ENCODE assay signal across 8 cellular contexts in the genomic region with DNA sequence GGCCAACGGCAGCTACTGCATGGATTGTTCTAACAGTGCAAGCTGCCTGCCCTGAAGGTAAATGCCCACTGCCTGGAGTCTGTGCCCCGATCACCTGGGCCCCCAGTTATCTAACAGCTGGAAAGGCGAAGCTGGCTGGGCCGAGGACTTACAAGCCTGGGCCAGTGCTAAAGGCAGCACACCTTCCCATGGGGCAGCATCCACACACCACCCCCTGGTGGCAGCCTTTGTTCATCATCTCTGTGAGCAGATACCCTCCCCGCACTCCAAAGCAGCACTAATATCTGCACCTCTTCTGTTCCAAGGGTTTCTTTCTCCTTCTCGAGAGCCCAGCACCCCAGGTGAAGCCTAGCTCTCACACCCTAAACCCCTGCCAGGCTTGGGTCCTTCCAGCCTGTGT. TPM values are rescaled to one million over a fixed set of nuclear protein-coding genes. Genes with fewer than 3 reads are reported as not detected.
A peak's percentile ranks its signal among the peaks of the same experiment; 100 is the strongest.
DNase-seq lines count a peak whose midpoint lies in the region; ATAC-seq and TF ChIP-seq lines count a peak whose summit lies in the region.

No MANE protein-coding gene starts in this region.

- H3K4me3 ChIP-seq in SJCRH30 (no peak overlapping the region), neural progenitor cell (no peak overlapping the region)

- ATAC-seq in GM19043 (IDR thresholded peaks at IDR 0.05; ENCODE audit: low read depth, unreplicated experiment): peak; percentile 41
- ATAC-seq in HG02588 (IDR thresholded peaks at IDR 0.05; ENCODE audit: unreplicated experiment): no peak

- H3K27me3 ChIP-seq in SJCRH30: peaks cover 6% of the 10 kb centered on the region; the same call in 1 of the 2 replicates
- H3K27me3 ChIP-seq in neural progenitor cell: no peaks in the 10 kb centered on the region

- no peaks in the 10 kb centered on the region for H4K20me1 ChIP-seq in neural progenitor cell (ENCODE audit: low read depth)

- peak; percentile 72 for DNase-seq in Calu3
- peak; percentile 62 for DNase-seq in HT-29 (ENCODE audit: low spot score)
- peak; percentile 25 to 58 for DNase-seq in SJCRH30
- peak; percentile 77 for DNase-seq in ecto neural progenitor cell (ENCODE audit: low spot score)
- peak; percentile 75 for DNase-seq in neural progenitor cell (ENCODE audit: low spot score)
- no peak for DNase-seq in midbrain (lab: John Stamatoyannopoulos, UW)

- TF ChIP-seq CTCF in Calu3 (IDR thresholded peaks at IDR 0.05; ENCODE audit: unreplicated experiment) (peak; percentile 45), neural progenitor cell (IDR thresholded peaks at IDR 0.05) (peak; percentile 61)

- no peak overlapping the region for H3K27ac ChIP-seq in SJCRH30
- H3K27ac ChIP-seq in neural progenitor cell: no peak overlapping the region

- H3K4me1 Mint-ChIP-seq in Calu3 (ENCODE audit: low read depth, unreplicated experiment): peaks cover under 1% of the 10 kb centered on the region
- peaks cover 8% of the 10 kb centered on the region for H3K4me1 Mint-ChIP-seq in neural progenitor cell

- H3K27me3 Mint-ChIP-seq in Calu3 (ENCODE audit: unreplicated experiment) (no peaks in the 10 kb centered on the region), neural progenitor cell (ENCODE audit: insufficient read depth, low read depth) (peaks cover 13% of the 10 kb centered on the region)

- H3K4me1 ChIP-seq in SJCRH30: no peaks in the 10 kb centered on the region
- H3K4me1 ChIP-seq in neural progenitor cell: no peaks in the 10 kb centered on the region

- H3K9me3 Mint-ChIP-seq in Calu3 (ENCODE audit: low read depth, unreplicated experiment): no peaks in the 10 kb centered on the region
- no peaks in the 10 kb centered on the region for H3K9me3 Mint-ChIP-seq in neural progenitor cell

- CTCF ChIA-PET in Calu3 (lab: Charles Lee): interaction anchor here (0.5 to 2.5 kb wide), 3 partner anchors 35 to 249 kb away, joined by 3 to 15 read pairs (median 4); no protein-coding TSS in a partner anchor

- no peak overlapping the region for H3K4me3 Mint-ChIP-seq in Calu3 (ENCODE audit: low read depth, unreplicated experiment)
- no peak overlapping the region for H3K4me3 Mint-ChIP-seq in neural progenitor cell

- H3K27ac Mint-ChIP-seq in Calu3 (ENCODE audit: unreplicated experiment) (no peak overlapping the region), neural progenitor cell (no peak overlapping the region)

- intact Hi-C loops in Calu3 (cut with micrococcal nuclease; ENCODE audit: unreplicated experiment): loop anchor here (2.0 to 10.0 kb wide), 2 partner anchors 309 to 519 kb away; no protein-coding TSS in a partner anchor

- H3F3A ChIP-seq in neural progenitor cell (ENCODE audit: low read depth): no peaks in the 10 kb centered on the region

- H3K9me3 ChIP-seq in SJCRH30 (replicated peaks): no peaks in the 10 kb centered on the region
- H3K9me3 ChIP-seq in neural progenitor cell (ENCODE audit: low read depth): no peaks in the 10 kb centered on the region

- H3K36me3 ChIP-seq in SJCRH30 (no peaks in the 10 kb centered on the region), neural progenitor cell (no peaks in the 10 kb centered on the region)

- H3K9ac ChIP-seq in neural progenitor cell: no peak overlapping the region

- H2AFZ ChIP-seq in neural progenitor cell (replicated peaks): peak overlapping the region; percentile 82

- no TSS peak for BruUV-seq in Calu3 (replicated peaks; lab: Mats Ljungman, UMichigan)

- no peaks in the 10 kb centered on the region for H3K79me2 ChIP-seq in neural progenitor cell (ENCODE audit: low read depth)

- no peak overlapping the region for H3K4me2 ChIP-seq in neural progenitor cell

- no peaks in the 10 kb centered on the region for H3K36me3 Mint-ChIP-seq in Calu3 (ENCODE audit: insufficient read depth, unreplicated experiment)
- H3K36me3 Mint-ChIP-seq in neural progenitor cell: no peaks in the 10 kb centered on the region

RNA-seq across cellular contexts. Expression of gene SLC2A9, which starts 7.6 kb away (rescaled TPM):
- 1.4 and 1.8 TPM in 2 replicates for total RNA-seq in Calu3 (2022)
- 1.8 and 1.9 TPM in 2 replicates for total RNA-seq in HT-29 (2014; rRNA removed; shearing (Covaris generic))
- 0.08 TPM in 1 of 2 replicates, not detected in the other for total RNA-seq in SJCRH30 (2014; rRNA removed; shearing (Covaris generic))
- total RNA-seq in neural progenitor cell (ENCODE audit: low replicate concordance): not detected in 2 replicates
